Comparison of ENCODE assay signal across 11 cellular contexts in genomic region chr19:52191951-52192350, GRCh38. TPM values are rescaled to one million over a fixed set of nuclear protein-coding genes. Genes with fewer than 3 reads are reported as not detected.
A peak's percentile ranks its signal among the peaks of the same experiment; 100 is the strongest.
DNase-seq lines count a peak whose midpoint lies in the region; ATAC-seq, FAIRE-seq and TF ChIP-seq lines count a peak whose summit lies in the region.
"Had no signal": no experiment of that assay in that cellular context is flagged by ENCODE, and none has a peak within 500 bp of the region (broad histone marks: within the 10 kb centered on the region; RNA-seq: fewer than 3 reads in every experiment).

No MANE protein-coding gene starts in this region.

- H3K27ac ChIP-seq in PC-9 (no peak overlapping the region), fibroblast of lung (ENCODE audit: insufficient read depth, low read length) (peak overlapping the region; percentile 100), psoas muscle (peak overlapping the region; percentile 98)

- H3K9me3 ChIP-seq in PC-9 (ENCODE audit: insufficient read depth, low read depth) (no peaks in the 10 kb centered on the region), fibroblast of lung (ENCODE audit: control insufficient read depth, insufficient read depth, low read depth, low read length) (no peaks in the 10 kb centered on the region), psoas muscle (no peaks in the 10 kb centered on the region)
- H3K9me3 ChIP-seq: left lung had no signal

- intact Hi-C loops in PC-9 (cut with micrococcal nuclease; ENCODE audit: unreplicated experiment) = no loop called here
- intact Hi-C loops in psoas muscle (cut with DNase I) = no loop called here

- CTCF ChIA-PET in PC-9 (lab: Charles Lee) = no interaction called here

- BruUV-seq in PC-9 (replicated peaks; lab: Mats Ljungman, UMichigan) = no TSS peak

- H3K79me2 ChIP-seq in PC-9 (ENCODE audit: low read depth) = peaks cover 74% of the 10 kb centered on the region
- peaks cover 68% of the 10 kb centered on the region for H3K79me2 ChIP-seq in fibroblast of lung (ENCODE audit: control insufficient read depth, insufficient read depth, low read length)

- H2AFZ ChIP-seq in PC-9 (no peak overlapping the region), fibroblast of lung (ENCODE audit: low read length) (no peak overlapping the region)

- FAIRE-seq in GM12892 (lab: Jason Lieb, UNC) = no peak

- H3K9ac ChIP-seq in fibroblast of lung (ENCODE audit: insufficient read depth, low read length) = no peak overlapping the region

- H3K27me3 ChIP-seq in PC-9 (ENCODE audit: insufficient read depth, low read depth) (no peaks in the 10 kb centered on the region), fibroblast of lung (ENCODE audit: control insufficient read depth, insufficient read depth, low read length) (no peaks in the 10 kb centered on the region), psoas muscle (ENCODE audit: insufficient read depth in 3 of 3, low read length in 2 of 3) (no peaks in the 10 kb centered on the region)
- H3K27me3 ChIP-seq: left lung had no signal

- H4K20me1 ChIP-seq in PC-9 (ENCODE audit: insufficient read depth) = peaks cover 52% of the 10 kb centered on the region
- H4K20me1 ChIP-seq in fibroblast of lung (ENCODE audit: control insufficient read depth, extremely low read depth, insufficient read depth, low read length) = no peaks in the 10 kb centered on the region

- H3K4me3 ChIP-seq in GM12864 (ENCODE audit: low read depth, low read length) (peak overlapping the region; percentile 94; the same call in 1 of the 2 replicates), PC-9 (peak overlapping the region; percentile 84; the same call in 1 of the 2 replicates), fibroblast of lung (replicated peaks in 1 of 4; ENCODE audit: control extremely low read depth in 1 of 4, insufficient read depth in 1 of 4, low read depth in 3 of 4, low read length in 4 of 4) (peak overlapping the region; percentile 86 to 95 (median 92)), psoas muscle (peak overlapping the region; percentile 97)

- WGBS in psoas muscle, 3 donors = 17 to 30% (median 29%) methylated on average over 1 to 2 of the region's 2 CpGs

- no peaks in the 10 kb centered on the region for H3K9me2 ChIP-seq in PC-9 (ENCODE audit: insufficient read depth)

- peaks cover 29% of the 10 kb centered on the region for H3K36me3 ChIP-seq in PC-9 (ENCODE audit: low read depth)
- peaks cover 7% of the 10 kb centered on the region for H3K36me3 ChIP-seq in fibroblast of lung (ENCODE audit: control insufficient read depth, insufficient read depth, low read length)
- peaks cover 9 to 33% of the 10 kb centered on the region in 2 donors for H3K36me3 ChIP-seq in psoas muscle (ENCODE audit: insufficient read depth in 1 of 2, low read depth in 1 of 2)

- POLR2A ChIA-PET in PC-9 (lab: Charles Lee; ENCODE audit: unreplicated experiment) = no interaction called here

- TF ChIP-seq POLR2A in GM12892 (IDR thresholded peaks at IDR 0.05; ENCODE audit: low read depth, low read length) = no peak

- TF ChIP-seq CTCF in GM12864 (IDR thresholded peaks at IDR 0.05; ENCODE audit: low read depth, low read length, missing control alignments) = no peak
- no peak for TF ChIP-seq CTCF in PC-9 (conservative IDR thresholded peaks at IDR 0.05)
- TF ChIP-seq CTCF in fibroblast of lung (conservative IDR thresholded peaks at IDR 0.05 in 1 of 2, IDR thresholded peaks at IDR 0.05 in 1 of 2; ENCODE audit: low read depth in 1 of 2, low read length in 2 of 2) = no peak
- TF ChIP-seq CTCF in psoas muscle (IDR thresholded peaks at IDR 0.05) = no peak

- no peak for DNase-seq in GM12864 (ENCODE audit: low read depth)
- no peak for DNase-seq in PC-9
- DNase-seq in fibroblast of lung (ENCODE audit: low read depth in 2 of 2) = peak in 1 of 2 donors; percentile 5
- no peak for DNase-seq in psoas muscle
- no peak for DNase-seq in glomerular visceral epithelial cell (ENCODE audit: extremely low spot score)
- no peak for DNase-seq in RKO (ENCODE audit: low spot score)
- DNase-seq in GM12892 (ENCODE audit: insufficient read length) = no peak
- DNase-seq: HCEC 1CT, left lung, T1000 had no signal

- ATAC-seq in psoas muscle = no peak
- no peak for ATAC-seq in GM19467 (IDR thresholded peaks at IDR 0.05; ENCODE audit: unreplicated experiment)
- ATAC-seq: left lung had no signal

- peaks cover 4% of the 10 kb centered on the region; the same call in 1 of the 2 replicates for H3F3A ChIP-seq in PC-9 (ENCODE audit: insufficient read depth, low read depth)

- peaks cover 17% of the 10 kb centered on the region for H3K4me1 ChIP-seq in PC-9 (replicated peaks; ENCODE audit: insufficient read depth)
- peaks cover 8% of the 10 kb centered on the region for H3K4me1 ChIP-seq in fibroblast of lung (ENCODE audit: control insufficient read depth, extremely low read depth, insufficient read depth, low read length)
- H3K4me1 ChIP-seq in psoas muscle = peaks cover 68% of the 10 kb centered on the region

- H3K4me2 ChIP-seq in PC-9 (peak overlapping the region; percentile 97), fibroblast of lung (ENCODE audit: extremely low read depth, insufficient read depth, low read length) (peak overlapping the region; percentile 99)

RNA-seq across cellular contexts. Expression of gene PPP2R1A, which starts 2.1 kb away (rescaled TPM):
- total RNA-seq in PC-9 (2021) (316 and 324 TPM in 2 replicates), fibroblast of lung (86.8 and 115 TPM in 2 replicates), psoas muscle (100 to 1,000 TPM; 182 to 340 (median 268) TPM)
- polyA plus RNA-seq in fibroblast of lung (171 and 210 TPM in 2 replicates), psoas muscle (100 to 1,000 TPM; 127 to 400 (median 139) TPM)
- 319 and 408 TPM in 2 replicates for polyA plus RNA-seq in fibroblast of lung (2012)
- polyA minus RNA-seq in fibroblast of lung (ENCODE audit: low replicate concordance) = 567 and 788 TPM in 2 replicates
- 122 TPM for polyA plus RNA-seq in GM12892 (2012; ENCODE audit: missing spikeins)

RNA-seq across cellular contexts. Expression of gene ZNF836, which starts 20.5 kb away (rescaled TPM):
- total RNA-seq in PC-9 (2021) (12.2 and 14.3 TPM in 2 replicates), fibroblast of lung (10.0 and 13.2 TPM in 2 replicates), psoas muscle (1 to 10 TPM; 2.1 to 6.4 (median 3.9) TPM)
- polyA plus RNA-seq in fibroblast of lung (3.1 and 5.9 TPM in 2 replicates), psoas muscle (1 to 10 TPM; 1.3 to 4.4 (median 1.8) TPM)
- 5.3 and 6.5 TPM in 2 replicates for polyA plus RNA-seq in fibroblast of lung (2012)
- polyA minus RNA-seq in fibroblast of lung (ENCODE audit: low replicate concordance) = 5.4 TPM in 1 of 2 replicates, not detected in the other
- polyA plus RNA-seq in GM12892 (2012; ENCODE audit: missing spikeins) = 6.3 TPM

RNA-seq across cellular contexts. Expression of gene ZNF616, which starts 52.2 kb away (rescaled TPM):
- total RNA-seq in PC-9 (2021) = 9.9 and 12.6 TPM in 2 replicates
- total RNA-seq in fibroblast of lung = 11.3 and 12.4 TPM in 2 replicates
- 5.5 and 6.8 TPM in 2 replicates for polyA plus RNA-seq in fibroblast of lung
- 5.5 and 8.2 TPM in 2 replicates for polyA plus RNA-seq in fibroblast of lung (2012)
- polyA minus RNA-seq in fibroblast of lung (ENCODE audit: low replicate concordance) = 2.1 and 3.8 TPM in 2 replicates
- total RNA-seq in psoas muscle = 1 to 10 TPM; 1.8 to 6.2 (median 3.8) TPM
- 1 to 10 TPM; 1.5 to 4.8 (median 2.2) TPM for polyA plus RNA-seq in psoas muscle
- 2.2 TPM for polyA plus RNA-seq in GM12892 (2012; ENCODE audit: missing spikeins)
